In the genomic region with DNA sequence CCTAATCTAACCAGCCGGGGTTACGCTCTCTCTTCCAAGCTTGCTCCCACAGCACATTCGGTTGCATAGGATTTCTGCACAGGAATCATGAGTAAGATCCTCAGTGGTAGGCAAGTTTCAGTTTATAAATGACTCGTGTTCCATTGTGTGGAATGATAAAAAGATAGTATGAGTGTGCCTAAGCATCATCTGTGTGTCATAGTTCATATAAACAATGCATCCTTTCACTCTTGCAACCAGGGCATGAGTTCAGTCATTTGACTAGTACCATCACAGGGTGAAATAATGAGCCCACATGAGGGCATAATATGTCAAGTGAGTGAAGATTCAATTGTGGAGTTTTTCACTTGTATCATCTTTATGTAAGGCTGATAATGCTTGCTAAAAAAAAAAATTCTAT, we compare ENCODE assay signal across 2 cellular contexts.
TF ChIP-seq lines count a peak whose summit lies in the region.

No MANE protein-coding gene starts in this region.

TF ChIP-seq in IMR-90, 13 proteins besides CTCF, POLR2A, EP300 and RAD21:
- TF ChIP-seq, protein P1, sequence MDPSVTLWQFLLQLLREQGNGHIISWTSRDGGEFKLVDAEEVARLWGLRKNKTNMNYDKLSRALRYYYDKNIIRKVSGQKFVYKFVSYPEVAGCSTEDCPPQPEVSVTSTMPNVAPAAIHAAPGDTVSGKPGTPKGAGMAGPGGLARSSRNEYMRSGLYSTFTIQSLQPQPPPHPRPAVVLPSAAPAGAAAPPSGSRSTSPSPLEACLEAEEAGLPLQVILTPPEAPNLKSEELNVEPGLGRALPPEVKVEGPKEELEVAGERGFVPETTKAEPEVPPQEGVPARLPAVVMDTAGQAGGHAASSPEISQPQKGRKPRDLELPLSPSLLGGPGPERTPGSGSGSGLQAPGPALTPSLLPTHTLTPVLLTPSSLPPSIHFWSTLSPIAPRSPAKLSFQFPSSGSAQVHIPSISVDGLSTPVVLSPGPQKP (IDR thresholded peaks at IDR 0.05; ENCODE audit: borderline replicate concordance, low read depth, low read length) = no peak
- TF ChIP-seq CEBPB (IDR thresholded peaks at IDR 0.05; ENCODE audit: low read depth, low read length) = 0 out of 2 replicates have a peak, but pooled peaks have one; percentile 7

TF ChIP-seq in endothelial cell of umbilical vein, 7 proteins besides CTCF, POLR2A, EP300 and RAD21:
- TF ChIP-seq JUN (IDR thresholded peaks at IDR 0.05; ENCODE audit: borderline replicate concordance, insufficient read depth, insufficient read length, low read depth) = no peak
- TF ChIP-seq GATA2 (IDR thresholded peaks at IDR 0.05; ENCODE audit: insufficient read depth, insufficient read length, low read depth, low read length) = peak; percentile 61
- TF ChIP-seq FOS (IDR thresholded peaks at IDR 0.05; ENCODE audit: borderline replicate concordance, insufficient read depth, low read length) = peak; percentile 62
- no peak for TF ChIP-seq MYC (IDR thresholded peaks at IDR 0.05; ENCODE audit: low read depth, low read length)
